Comparison of ENCODE assay signal across 22 cellular contexts in the genomic region with DNA sequence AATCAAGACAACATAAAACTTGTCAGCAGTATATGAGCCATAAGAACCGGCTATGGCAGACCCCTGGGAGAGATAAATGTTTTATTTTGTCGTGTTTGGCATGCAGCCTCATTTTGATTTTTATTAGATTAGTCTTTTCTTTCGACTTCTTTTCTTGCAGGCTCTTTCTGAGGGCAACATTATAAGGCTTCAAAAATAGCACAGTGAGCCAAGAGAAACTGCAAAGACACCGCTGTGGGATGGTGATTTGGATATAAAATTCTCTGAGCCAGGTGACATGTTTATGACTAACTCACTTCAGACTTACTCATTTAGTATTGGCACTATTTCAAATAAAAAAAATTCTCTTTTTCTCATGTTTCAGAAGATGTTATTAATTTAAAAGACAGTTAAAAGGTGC.
DNase-seq lines count a peak whose midpoint lies in the region; ATAC-seq, FAIRE-seq and TF ChIP-seq lines count a peak whose summit lies in the region.
"Had no signal": no experiment of that assay in that cellular context is flagged by ENCODE, and none has a peak within 500 bp of the region (broad histone marks: within the 10 kb centered on the region; RNA-seq: fewer than 3 reads in every experiment).

No MANE protein-coding gene starts in this region.

- peak; percentile 14 for DNase-seq in mammary epithelial cell
- DNase-seq in breast epithelium (ENCODE audit: low spot score in 2 of 2), result no peak
- DNase-seq in PC-3, result peak; percentile 63
- peak in 1 of 2 donors; percentile 23 for DNase-seq in foreskin keratinocyte
- peak; percentile 13 for DNase-seq in urothelium cell line (ENCODE audit: low spot score)
- no peak for DNase-seq in activated T-helper 2 cell treated with anti-CD3 and anti-CD28 coated beads, Interferon-gamma antibody, Interleukin-2, Interleukin-4, amounts not matched to agents 10 μg/mL and 5 μg/mL and 100 μg/mL, durations not matched to agents 14 hours and 24 hours and 36 hours (ENCODE audit: low spot score)
- DNase-seq: BE2C; CD4-positive, alpha-beta memory T cell; DMS153; DMS79 treated with DMSO at 0.1 percent for 48 hours; EL; GOT3; H9; IMR-90 had no signal

- no peak overlapping the region for H3K9ac ChIP-seq in mammary epithelial cell (ENCODE audit: insufficient read depth, low read length)
- no peak overlapping the region for H3K9ac ChIP-seq in PC-3 (ENCODE audit: low read length)

- dilution Hi-C loops in mammary epithelial cell (cut with HindIII; ENCODE audit: low sequenced_read_pairs), result no loop called here

- 0% methylated on average over 4 of the region's 4 CpGs for WGBS in mammary epithelial cell (ENCODE audit: low coverage, missing lambda C conversion rate)

- no peak for TF ChIP-seq CTCF in mammary epithelial cell (conservative IDR thresholded peaks at IDR 0.05 in 1 of 2, IDR thresholded peaks at IDR 0.05 in 1 of 2; ENCODE audit: extremely low read depth in 1 of 2, insufficient read depth in 1 of 2, low read depth in 1 of 2, low read length in 2 of 2)
- TF ChIP-seq CTCF in breast epithelium (IDR thresholded peaks at IDR 0.05), result no peak
- TF ChIP-seq CTCF in PC-3 (conservative IDR thresholded peaks at IDR 0.05; ENCODE audit: low read depth, low read length), result no peak
- TF ChIP-seq CTCF in foreskin keratinocyte (conservative IDR thresholded peaks at IDR 0.05), result no peak

- no peak overlapping the region for H3K4me3 ChIP-seq in mammary epithelial cell (replicated peaks in 1 of 3; ENCODE audit: insufficient read depth in 1 of 3, low read depth in 2 of 3, low read length in 3 of 3)
- H3K4me3 ChIP-seq in breast epithelium, result no peak overlapping the region
- no peak overlapping the region for H3K4me3 ChIP-seq in PC-3 (ENCODE audit: low read length)
- H3K4me3 ChIP-seq: A549 had no signal

- POLR2A ChIA-PET in PC-3 (lab: Charles Lee; ENCODE audit: unreplicated experiment), result no interaction called here

- H3K9me2 ChIP-seq in PC-3 (replicated peaks; ENCODE audit: low read length), result no peaks in the 10 kb centered on the region

- no peaks in the 10 kb centered on the region for H3K4me1 Mint-ChIP-seq in activated T-helper 2 cell treated with anti-CD3 and anti-CD28 coated beads, Interferon-gamma antibody, Interleukin-2, Interleukin-4, amounts not matched to agents 10 μg/mL and 5 μg/mL and 100 μg/mL, durations not matched to agents 14 hours and 24 hours and 36 hours (ENCODE audit: low read depth)
- H3K4me1 Mint-ChIP-seq: CD4-positive, alpha-beta memory T cell had no signal

- CTCF ChIA-PET in mammary epithelial cell (lab: Charles Lee; ENCODE audit: low non-redundant PET), result no interaction called here
- CTCF ChIA-PET in PC-3 (lab: Charles Lee), result no interaction called here

- H3K27ac ChIP-seq in mammary epithelial cell (ENCODE audit: insufficient read depth, low read depth, low read length) (no peak overlapping the region), breast epithelium (no peak overlapping the region), PC-3 (ENCODE audit: low read length) (no peak overlapping the region; the same call in 1 of the 2 replicates), foreskin keratinocyte (no peak overlapping the region)
- H3K27ac ChIP-seq: A549, C4-2B, HL-60 had no signal

- H2AFZ ChIP-seq in mammary epithelial cell (ENCODE audit: low read depth, low read length) (no peak overlapping the region), PC-3 (ENCODE audit: low read length) (no peak overlapping the region)

- H3K9me3 Mint-ChIP-seq in activated T-helper 2 cell treated with anti-CD3 and anti-CD28 coated beads, Interferon-gamma antibody, Interleukin-2, Interleukin-4, amounts not matched to agents 10 μg/mL and 5 μg/mL and 100 μg/mL, durations not matched to agents 14 hours and 24 hours and 36 hours, result no peaks in the 10 kb centered on the region
- H3K9me3 Mint-ChIP-seq: H9 had no signal

- no peaks in the 10 kb centered on the region for H3F3A ChIP-seq in PC-3 (ENCODE audit: low read length, unreplicated experiment)

- H3K79me2 ChIP-seq in mammary epithelial cell (ENCODE audit: insufficient read depth, low read length), result no peaks in the 10 kb centered on the region
- H3K79me2 ChIP-seq in PC-3 (ENCODE audit: low read length), result no peaks in the 10 kb centered on the region

- no peaks in the 10 kb centered on the region for H3K9me3 ChIP-seq in mammary epithelial cell (replicated peaks; ENCODE audit: insufficient read depth, low read length)
- no peaks in the 10 kb centered on the region for H3K9me3 ChIP-seq in breast epithelium
- H3K9me3 ChIP-seq in PC-3 (ENCODE audit: low read length), result no peaks in the 10 kb centered on the region
- H3K9me3 ChIP-seq: A549, BE2C had no signal

- H4K20me1 ChIP-seq in mammary epithelial cell (ENCODE audit: insufficient read depth, low read length) (no peaks in the 10 kb centered on the region), PC-3 (ENCODE audit: low read length) (no peaks in the 10 kb centered on the region)

- no peak for TF ChIP-seq POLR2A in breast epithelium (IDR thresholded peaks at IDR 0.05)

- H3K36me3 Mint-ChIP-seq in activated T-helper 2 cell treated with anti-CD3 and anti-CD28 coated beads, Interferon-gamma antibody, Interleukin-2, Interleukin-4, amounts not matched to agents 10 μg/mL and 5 μg/mL and 100 μg/mL, durations not matched to agents 14 hours and 24 hours and 36 hours (ENCODE audit: low read depth), result no peaks in the 10 kb centered on the region
- H3K36me3 Mint-ChIP-seq: CD4-positive, alpha-beta memory T cell had no signal

- BruUV-seq in mammary epithelial cell (replicated peaks; lab: Mats Ljungman, UMichigan) (no TSS peak), PC-3 (replicated peaks; lab: Mats Ljungman, UMichigan) (no TSS peak)

- no peak overlapping the region for H3K4me2 ChIP-seq in mammary epithelial cell (ENCODE audit: insufficient read depth, low read depth, low read length)
- peak overlapping the region; percentile 27 for H3K4me2 ChIP-seq in PC-3 (ENCODE audit: low read length)
- H3K4me2 ChIP-seq: A549 had no signal

- in situ Hi-C loops in mammary epithelial cell (cut with MboI; ENCODE audit: low sequenced_read_pairs in 2 of 2), result no loop called here

- H3K27me3 ChIP-seq in mammary epithelial cell (ENCODE audit: insufficient read depth, low read length) (no peaks in the 10 kb centered on the region), breast epithelium (no peaks in the 10 kb centered on the region), PC-3 (ENCODE audit: low read length) (no peaks in the 10 kb centered on the region), foreskin keratinocyte (no peaks in the 10 kb centered on the region)
- H3K27me3 ChIP-seq: BE2C had no signal

- H3K27me3 Mint-ChIP-seq in activated T-helper 2 cell treated with anti-CD3 and anti-CD28 coated beads, Interferon-gamma antibody, Interleukin-2, Interleukin-4, amounts not matched to agents 10 μg/mL and 5 μg/mL and 100 μg/mL, durations not matched to agents 14 hours and 24 hours and 36 hours (ENCODE audit: low read depth), result no peaks in the 10 kb centered on the region
- H3K27me3 Mint-ChIP-seq: CD4-positive, alpha-beta memory T cell had no signal

- H3K27ac Mint-ChIP-seq in activated T-helper 2 cell treated with anti-CD3 and anti-CD28 coated beads, Interferon-gamma antibody, Interleukin-2, Interleukin-4, amounts not matched to agents 10 μg/mL and 5 μg/mL and 100 μg/mL, durations not matched to agents 14 hours and 24 hours and 36 hours, result no peak overlapping the region
- H3K27ac Mint-ChIP-seq: CD4-positive, alpha-beta memory T cell; H9 had no signal

- H3K4me1 ChIP-seq in mammary epithelial cell (ENCODE audit: insufficient read depth, low read length) (no peaks in the 10 kb centered on the region), breast epithelium (no peaks in the 10 kb centered on the region), PC-3 (ENCODE audit: insufficient read depth, low read length) (peaks cover 49% of the 10 kb centered on the region), foreskin keratinocyte (peaks cover 20% of the 10 kb centered on the region)
- H3K4me1 ChIP-seq: A549, BE2C had no signal

- intact Hi-C loops in mammary epithelial cell (cut with micrococcal nuclease), result no loop called here
- intact Hi-C loops in breast epithelium (cut with DNase I; ENCODE audit: low total_unique reads), result no loop called here
- intact Hi-C loops in PC-3 (cut with micrococcal nuclease), result no loop called here
- intact Hi-C loops in activated T-helper 2 cell treated with anti-CD3 and anti-CD28 coated beads, Interferon-gamma antibody, Interleukin-2, Interleukin-4, amounts not matched to agents 10 μg/mL and 5 μg/mL and 100 μg/mL, durations not matched to agents 14 hours and 24 hours and 36 hours (cut with micrococcal nuclease), result no loop called here

- no peak for FAIRE-seq in urothelium cell line (lab: Jason Lieb, UNC)
- FAIRE-seq: A549, D721Med, G401.6, GM12891 had no signal

- peak; percentile 71 for ATAC-seq in PC-3
- peak; percentile 57 for ATAC-seq in foreskin keratinocyte
- no peak for ATAC-seq in HG02571 (IDR thresholded peaks at IDR 0.05; ENCODE audit: unreplicated experiment)
- no peak for ATAC-seq in GM18520 (IDR thresholded peaks at IDR 0.05; ENCODE audit: unreplicated experiment)

- no peak overlapping the region for H3K4me3 Mint-ChIP-seq in activated T-helper 2 cell treated with anti-CD3 and anti-CD28 coated beads, Interferon-gamma antibody, Interleukin-2, Interleukin-4, amounts not matched to agents 10 μg/mL and 5 μg/mL and 100 μg/mL, durations not matched to agents 14 hours and 24 hours and 36 hours (ENCODE audit: low read depth)
- H3K4me3 Mint-ChIP-seq: CD4-positive, alpha-beta memory T cell; H9 had no signal

- no peaks in the 10 kb centered on the region for H3K36me3 ChIP-seq in mammary epithelial cell (ENCODE audit: insufficient read depth, low read length)
- no peaks in the 10 kb centered on the region for H3K36me3 ChIP-seq in breast epithelium
- no peaks in the 10 kb centered on the region for H3K36me3 ChIP-seq in PC-3 (ENCODE audit: low read depth, low read length)
- H3K36me3 ChIP-seq: BE2C had no signal

Comparison
In these comparisons a context has a peak if more than half of its experiments do, and no peak if none do; other contexts are left out.
1. DNase-seq: peak in mammary epithelial cell (single experiment), PC-3 (single experiment) and urothelium cell line (single experiment); none in breast epithelium (0 of 2) and activated T-helper 2 cell treated with anti-CD3 and anti-CD28 coated beads, Interferon-gamma antibody, Interleukin-2, Interleukin-4, amounts not matched to agents 10 μg/mL and 5 μg/mL and 100 μg/mL, durations not matched to agents 14 hours and 24 hours and 36 hours (single experiment).
2. ATAC-seq: peak in PC-3 (single experiment) and foreskin keratinocyte (single experiment); none in HG02571 (single experiment) and GM18520 (single experiment).